8 cellular contexts compared by ENCODE assay signal in the genomic region with DNA sequence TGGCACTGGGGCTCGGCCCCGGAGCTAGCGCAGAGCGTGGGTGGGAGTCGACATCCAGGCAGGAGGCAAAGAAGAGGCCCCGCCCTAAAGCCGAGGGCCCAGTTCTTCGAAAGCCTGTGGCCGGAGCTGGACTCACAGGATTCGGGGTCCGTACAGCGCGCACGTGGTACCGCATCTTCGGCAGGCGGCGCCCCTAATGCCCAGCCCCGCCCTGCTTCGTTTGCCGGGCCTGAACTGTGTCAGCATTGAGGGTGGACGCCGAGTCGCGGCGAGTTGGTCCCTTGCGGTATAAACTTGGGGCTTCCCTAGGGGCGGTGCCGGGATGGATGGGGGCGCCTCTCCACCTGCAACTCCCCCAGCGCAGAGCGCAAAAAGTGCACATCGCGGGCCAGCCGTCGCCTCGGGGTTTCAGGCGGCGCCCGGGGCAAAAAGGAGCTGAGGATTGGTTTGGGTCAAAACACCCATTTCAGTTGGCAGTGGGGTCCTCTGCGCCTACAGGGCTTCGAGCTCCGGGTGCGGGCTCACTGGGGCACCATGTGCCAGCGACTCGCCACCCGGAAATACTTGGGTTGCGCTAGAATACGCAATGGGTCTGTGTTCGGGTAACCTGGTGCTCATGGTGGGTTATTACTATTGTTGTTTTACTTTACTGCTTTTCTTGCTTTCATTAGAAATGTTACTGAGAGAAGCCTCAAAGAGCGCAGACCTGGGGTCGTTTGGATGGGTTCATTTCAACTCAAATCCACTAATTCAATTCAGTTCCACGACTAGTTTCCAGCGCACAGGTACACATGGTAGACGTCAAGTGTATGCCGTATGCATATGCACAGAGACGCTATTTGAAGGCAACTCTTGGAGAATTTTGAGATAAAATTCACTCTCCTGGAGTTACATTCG. TPM values are rescaled to one million over a fixed set of nuclear protein-coding genes. Genes with fewer than 3 reads are reported as not detected.
DNase-seq lines count a peak whose midpoint lies in the region; ATAC-seq and TF ChIP-seq lines count a peak whose summit lies in the region.

No MANE protein-coding gene starts in this region.

- H2AFZ ChIP-seq in mammary epithelial cell (ENCODE audit: low read depth, low read length), result peak overlapping the region; percentile 84

- intact Hi-C loops in mammary epithelial cell (cut with micrococcal nuclease) (no loop called here), natural killer cell (cut with micrococcal nuclease) (no loop called here)

- CTCF ChIA-PET in mammary epithelial cell (lab: Charles Lee; ENCODE audit: low non-redundant PET), result no interaction called here

- in situ Hi-C loops in mammary epithelial cell (cut with MboI; ENCODE audit: low sequenced_read_pairs in 2 of 2), result no loop called here

- H3K4me1 ChIP-seq in CD4-positive, CD25-positive, alpha-beta regulatory T cell (ENCODE audit: control insufficient read depth, insufficient read depth, low read length, poor library complexity, severe bottlenecking), result peaks cover 47% of the 10 kb centered on the region
- H3K4me1 ChIP-seq in mammary epithelial cell (ENCODE audit: insufficient read depth, low read length), result peaks cover 24% of the 10 kb centered on the region

- peak overlapping the region; percentile 93 for H3K4me2 ChIP-seq in mammary epithelial cell (ENCODE audit: insufficient read depth, low read depth, low read length)

- no peak overlapping the region for H3K27ac ChIP-seq in CD4-positive, CD25-positive, alpha-beta regulatory T cell (ENCODE audit: insufficient read depth, low read length, poor library complexity, severe bottlenecking)
- no peak overlapping the region for H3K27ac ChIP-seq in mammary epithelial cell (ENCODE audit: insufficient read depth, low read depth, low read length)

- peak overlapping the region; percentile 82 for H3K4me3 ChIP-seq in CD4-positive, CD25-positive, alpha-beta regulatory T cell (ENCODE audit: low read depth, low read length)
- peak overlapping the region; percentile 34 to 45 (median 34) for H3K4me3 ChIP-seq in mammary epithelial cell (replicated peaks in 1 of 3; ENCODE audit: insufficient read depth in 1 of 3, low read depth in 2 of 3, low read length in 3 of 3)

- peaks cover 88% of the 10 kb centered on the region for H3K27me3 Mint-ChIP-seq in CD4-positive, CD25-positive, alpha-beta regulatory T cell
- H3K27me3 Mint-ChIP-seq in natural killer cell (ENCODE audit: low read depth in 2 of 2), result peaks cover 64 to 72% of the 10 kb centered on the region in 2 donors

- peak overlapping the region; percentile 85 to 93 (median 88) for H3K4me3 Mint-ChIP-seq in CD4-positive, CD25-positive, alpha-beta regulatory T cell
- H3K4me3 Mint-ChIP-seq in natural killer cell, result peak overlapping the region; percentile 80

- no peaks in the 10 kb centered on the region for H3K36me3 ChIP-seq in CD4-positive, CD25-positive, alpha-beta regulatory T cell (ENCODE audit: control insufficient read depth, insufficient read depth, low read length)
- H3K36me3 ChIP-seq in mammary epithelial cell (ENCODE audit: insufficient read depth, low read length), result no peaks in the 10 kb centered on the region

- no peak for ATAC-seq in CD4-positive, CD25-positive, alpha-beta regulatory T cell (ENCODE audit: low read depth in 2 of 2)
- peak; percentile 15 for ATAC-seq in HG02588 (IDR thresholded peaks at IDR 0.05; ENCODE audit: unreplicated experiment)
- no peak for ATAC-seq in natural killer cell
- no peak for ATAC-seq in HG03025 (IDR thresholded peaks at IDR 0.05; ENCODE audit: low FRiP score, unreplicated experiment)
- no peak for ATAC-seq in GM18517 (IDR thresholded peaks at IDR 0.05; ENCODE audit: unreplicated experiment)

- peaks cover 2 to 5% of the 10 kb centered on the region in 2 experiments for H3K9me3 ChIP-seq in CD4-positive, CD25-positive, alpha-beta regulatory T cell (ENCODE audit: control insufficient read depth in 2 of 2, low read length in 2 of 2)
- no peaks in the 10 kb centered on the region for H3K9me3 ChIP-seq in mammary epithelial cell (replicated peaks; ENCODE audit: insufficient read depth, low read length)

- H3K36me3 Mint-ChIP-seq in CD4-positive, CD25-positive, alpha-beta regulatory T cell, result no peaks in the 10 kb centered on the region
- peaks cover 7% of the 10 kb centered on the region for H3K36me3 Mint-ChIP-seq in natural killer cell

- WGBS in mammary epithelial cell (ENCODE audit: low coverage, missing lambda C conversion rate), result 6% methylated on average over 44 of the region's 58 CpGs

- H3K9me3 Mint-ChIP-seq in CD4-positive, CD25-positive, alpha-beta regulatory T cell, result peaks cover 0 to 5% (median 2%) of the 10 kb centered on the region in 7 donors
- no peaks in the 10 kb centered on the region for H3K9me3 Mint-ChIP-seq in natural killer cell

- H3K9ac ChIP-seq in mammary epithelial cell (ENCODE audit: insufficient read depth, low read length), result no peak overlapping the region

- BruUV-seq in mammary epithelial cell (replicated peaks; lab: Mats Ljungman, UMichigan), result no TSS peak

- dilution Hi-C loops in mammary epithelial cell (cut with HindIII; ENCODE audit: low sequenced_read_pairs), result no loop called here

- peaks cover 12 to 45% (median 22%) of the 10 kb centered on the region in 4 donors for H3K4me1 Mint-ChIP-seq in CD4-positive, CD25-positive, alpha-beta regulatory T cell
- H3K4me1 Mint-ChIP-seq in natural killer cell, result peaks cover 23 to 39% of the 10 kb centered on the region in 2 donors

- H4K20me1 ChIP-seq in mammary epithelial cell (ENCODE audit: insufficient read depth, low read length), result peaks cover 3% of the 10 kb centered on the region

- H3K27ac Mint-ChIP-seq in CD4-positive, CD25-positive, alpha-beta regulatory T cell, result no peak overlapping the region
- H3K27ac Mint-ChIP-seq in natural killer cell, result no peak overlapping the region

- TF ChIP-seq CTCF in mammary epithelial cell (conservative IDR thresholded peaks at IDR 0.05 in 1 of 2, IDR thresholded peaks at IDR 0.05 in 1 of 2; ENCODE audit: extremely low read depth in 1 of 2, insufficient read depth in 1 of 2, low read depth in 1 of 2, low read length in 2 of 2) (no peak), natural killer cell (IDR thresholded peaks at IDR 0.05) (no peak)

- peaks cover 44% of the 10 kb centered on the region for H3K27me3 ChIP-seq in CD4-positive, CD25-positive, alpha-beta regulatory T cell (ENCODE audit: control insufficient read depth, insufficient read depth, low read length)
- peaks cover 63% of the 10 kb centered on the region for H3K27me3 ChIP-seq in mammary epithelial cell (ENCODE audit: insufficient read depth, low read length)

- no peaks in the 10 kb centered on the region for H3K79me2 ChIP-seq in mammary epithelial cell (ENCODE audit: insufficient read depth, low read length)

- DNase-seq in CD4-positive, CD25-positive, alpha-beta regulatory T cell, result no peak
- DNase-seq in mammary epithelial cell (no peak), natural killer cell (no peak), NCI-H748 treated with DMSO at 0.1 percent for 48 hours (lab: John Stamatoyannopoulos, UW) (no peak), NCI-H82 treated with DMSO at 0.1 percent for 48 hours (lab: John Stamatoyannopoulos, UW; ENCODE audit: unreplicated experiment) (no peak)

RNA-seq across cellular contexts. Expression of a gene that starts 3.9 kb away (rescaled TPM):
- 0.94 TPM for total RNA-seq in CD4-positive, CD25-positive, alpha-beta regulatory T cell
- polyA plus RNA-seq in CD4-positive, CD25-positive, alpha-beta regulatory T cell, result under 1 TPM in 2 of 4 donors, not detected in 2; 0.02 to 0.15 TPM
- total RNA-seq in mammary epithelial cell (not detected), natural killer cell (1 to 10 TPM; 1.3 to 2.1 (median 2.0) TPM)
- not detected for polyA plus RNA-seq in mammary epithelial cell
- polyA minus RNA-seq in mammary epithelial cell, result not detected
